ENCODE assay signal across 33 cellular contexts in the genomic region with DNA sequence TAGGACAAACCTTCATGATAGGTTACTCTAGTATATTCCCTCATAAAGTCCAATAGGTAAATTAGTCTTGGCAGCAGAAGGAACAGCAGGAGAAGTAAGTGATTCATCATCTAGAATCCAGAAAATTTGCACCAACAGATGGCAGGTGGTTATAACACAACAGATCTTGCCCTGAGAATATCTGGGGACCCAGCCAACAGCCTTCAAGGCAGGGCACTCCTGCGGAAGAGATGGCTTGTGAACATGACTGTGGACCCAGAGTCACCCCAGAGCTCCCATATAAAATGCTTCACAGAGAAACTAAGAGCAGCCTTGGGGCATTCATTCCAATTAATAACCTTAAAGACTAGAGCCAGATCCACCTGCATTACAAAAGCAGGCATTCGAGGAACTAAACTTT. TPM values are rescaled to one million over a fixed set of nuclear protein-coding genes. Genes with fewer than 3 reads are reported as not detected.
DNase-seq lines count a peak whose midpoint lies in the region; ATAC-seq and TF ChIP-seq lines count a peak whose summit lies in the region.
"Had no signal": no experiment of that assay in that cellular context is flagged by ENCODE, and none has a peak within 500 bp of the region (broad histone marks: within the 10 kb centered on the region; RNA-seq: fewer than 3 reads in every experiment).

No MANE protein-coding gene starts in this region.

- H3K27ac ChIP-seq in BLaER1: peak overlapping the region; percentile 19; the same call in 1 of the 2 replicates
- H3K27ac ChIP-seq in colonic mucosa: peak overlapping the region; percentile 22
- H3K27ac ChIP-seq: GM23248, heart right ventricle had no signal

- no peak overlapping the region for H3K4me3 Mint-ChIP-seq in nephron
- no peak overlapping the region for H3K4me3 Mint-ChIP-seq in stimulated activated effector memory CD8-positive, alpha-beta T cell treated with anti-CD3 and anti-CD28 coated beads, Interleukin-12 subunit alpha, Interleukin-12 subunit beta, amount 100 ng/mL, for 72 hours
- H3K4me3 Mint-ChIP-seq: activated T-helper 17 cell treated with anti-CD3 and anti-CD28 coated beads, Interleukin-2, amount 50 U/mL, for 72 hours; CD8-positive, alpha-beta memory T cell; HFFc6; natural killer cell; stimulated activated naive CD8-positive, alpha-beta T cell treated with anti-CD3 and anti-CD28 coated beads, Interleukin-15, Interleukin-2, amounts not matched to agents 100 ng/mL and 50 ng/mL, for 24 hours; WTC11 had no signal

- H3K27ac Mint-ChIP-seq in nephron: peak overlapping the region in 2 of 3 experiments; percentile 15 to 25
- H3K27ac Mint-ChIP-seq in stimulated activated effector memory CD8-positive, alpha-beta T cell treated with anti-CD3 and anti-CD28 coated beads, Interleukin-12 subunit alpha, Interleukin-12 subunit beta, amount 100 ng/mL, for 72 hours: no peak overlapping the region
- H3K27ac Mint-ChIP-seq: activated naive CD4-positive, alpha-beta T cell treated with anti-CD3 and anti-CD28 coated beads, Interleukin-2, amount 50 U/mL, for 72 hours; activated T-helper 17 cell treated with anti-CD3 and anti-CD28 coated beads, Interleukin-2, amount 50 U/mL, for 72 hours; CD8-positive, alpha-beta memory T cell; HFFc6; natural killer cell; stimulated activated naive CD8-positive, alpha-beta T cell treated with anti-CD3 and anti-CD28 coated beads, Interleukin-15, Interleukin-2, amounts not matched to agents 100 ng/mL and 50 ng/mL, for 24 hours; WTC11 had no signal

- H3K9ac ChIP-seq in BLaER1 (no peak overlapping the region), colonic mucosa (ENCODE audit: low read depth in 2 of 2, low read length in 2 of 2) (no peak overlapping the region)
- H3K9ac ChIP-seq: GM23248 had no signal

- peaks cover 12% of the 10 kb centered on the region for H3K27me3 Mint-ChIP-seq in nephron (ENCODE audit: low read depth)

- DNase-seq in NCI-H2171 (lab: John Stamatoyannopoulos, UW): peak; percentile 75
- no peak for DNase-seq in colonic mucosa
- no peak for DNase-seq in stimulated activated effector memory CD8-positive, alpha-beta T cell treated with anti-CD3 and anti-CD28 coated beads, Interleukin-12 subunit alpha, Interleukin-12 subunit beta, amount 100 ng/mL, for 72 hours (ENCODE audit: low spot score in 2 of 2)
- DNase-seq in activated CD8-positive, alpha-beta memory T cell treated with anti-CD3 and anti-CD28 coated beads, Interleukin-2, amount 50 U/mL, for 48 hours: no peak
- DNase-seq in T1000 (lab: John Stamatoyannopoulos, UW): no peak
- DNase-seq: AML-193; aorta; CD8-positive, alpha-beta memory T cell; DMS53; GDM1; GM23248; heart right ventricle; HFFc6; mesendoderm; natural killer cell; NCI-H146; NCI-H748 treated with DMSO at 0.1 percent for 48 hours; right cardiac atrium; trophoblast cell had no signal

- no peaks in the 10 kb centered on the region for H3K36me3 Mint-ChIP-seq in nephron (ENCODE audit: low read depth)
- H3K36me3 Mint-ChIP-seq in stimulated activated effector memory CD8-positive, alpha-beta T cell treated with anti-CD3 and anti-CD28 coated beads, Interleukin-12 subunit alpha, Interleukin-12 subunit beta, amount 100 ng/mL, for 72 hours: no peaks in the 10 kb centered on the region
- H3K36me3 Mint-ChIP-seq: activated naive CD4-positive, alpha-beta T cell treated with anti-CD3 and anti-CD28 coated beads, Interleukin-2, amount 50 U/mL, for 72 hours; CD8-positive, alpha-beta memory T cell; natural killer cell; WTC11 had no signal

- H3K4me3 ChIP-seq in BLaER1: no peak overlapping the region
- no peak overlapping the region for H3K4me3 ChIP-seq in colonic mucosa
- H3K4me3 ChIP-seq: K562 had no signal

- H3K36me3 ChIP-seq in BLaER1 (no peaks in the 10 kb centered on the region), colonic mucosa (no peaks in the 10 kb centered on the region)
- H3K36me3 ChIP-seq: heart right ventricle had no signal

- H3K9me3 ChIP-seq in BLaER1: no peaks in the 10 kb centered on the region
- no peaks in the 10 kb centered on the region for H3K9me3 ChIP-seq in colonic mucosa
- H3K9me3 ChIP-seq: heart right ventricle had no signal

- no peak for TF ChIP-seq CTCF in colonic mucosa (IDR thresholded peaks at IDR 0.05)
- TF ChIP-seq CTCF in nephron (IDR thresholded peaks at IDR 0.05; ENCODE audit: unreplicated experiment in 3 of 3): no peak

- no peaks in the 10 kb centered on the region for H3K27me3 ChIP-seq in BLaER1
- H3K27me3 ChIP-seq in colonic mucosa: no peaks in the 10 kb centered on the region

- H4K20me1 ChIP-seq in BLaER1: no peaks in the 10 kb centered on the region

- H3K4me2 ChIP-seq in BLaER1: peak overlapping the region; percentile 71

- no peak for ATAC-seq in stimulated activated effector memory CD8-positive, alpha-beta T cell treated with anti-CD3 and anti-CD28 coated beads, Interleukin-12 subunit alpha, Interleukin-12 subunit beta, amount 100 ng/mL, for 72 hours
- ATAC-seq in HG02759 (IDR thresholded peaks at IDR 0.05; ENCODE audit: unreplicated experiment): no peak
- ATAC-seq: activated naive CD4-positive, alpha-beta T cell treated with anti-CD3 and anti-CD28 coated beads, Interleukin-2, amount 50 U/mL, for 72 hours; activated T-helper 17 cell treated with anti-CD3 and anti-CD28 coated beads, Interleukin-2, amount 50 U/mL, for 72 hours; K562; natural killer cell; Right ventricle myocardium inferior; WTC11 had no signal

- H3K4me1 Mint-ChIP-seq in nephron: peaks cover 37% of the 10 kb centered on the region
- peaks cover 6% of the 10 kb centered on the region for H3K4me1 Mint-ChIP-seq in stimulated activated effector memory CD8-positive, alpha-beta T cell treated with anti-CD3 and anti-CD28 coated beads, Interleukin-12 subunit alpha, Interleukin-12 subunit beta, amount 100 ng/mL, for 72 hours

- no peaks in the 10 kb centered on the region for H3K9me3 Mint-ChIP-seq in nephron
- H3K9me3 Mint-ChIP-seq in stimulated activated effector memory CD8-positive, alpha-beta T cell treated with anti-CD3 and anti-CD28 coated beads, Interleukin-12 subunit alpha, Interleukin-12 subunit beta, amount 100 ng/mL, for 72 hours: no peaks in the 10 kb centered on the region
- H3K9me3 Mint-ChIP-seq: activated naive CD4-positive, alpha-beta T cell treated with anti-CD3 and anti-CD28 coated beads, Interleukin-2, amount 50 U/mL, for 72 hours; activated T-helper 17 cell treated with anti-CD3 and anti-CD28 coated beads, Interleukin-2, amount 50 U/mL, for 72 hours; CD8-positive, alpha-beta memory T cell; HFFc6; natural killer cell; stimulated activated naive CD8-positive, alpha-beta T cell treated with anti-CD3 and anti-CD28 coated beads, Interleukin-15, Interleukin-2, amounts not matched to agents 100 ng/mL and 50 ng/mL, for 24 hours; WTC11 had no signal

- intact Hi-C loops in colonic mucosa (cut with DNase I): no loop called here

- H3K4me1 ChIP-seq in BLaER1: peaks cover 43% of the 10 kb centered on the region
- H3K4me1 ChIP-seq in colonic mucosa: peaks cover 9% of the 10 kb centered on the region

RNA-seq across cellular contexts. Expression of a gene that starts 7.9 kb away (rescaled TPM):
- total RNA-seq in colonic mucosa: under 1 TPM in 1 of 2 donors, not detected in 1; 0.27 TPM
- total RNA-seq: A172; cardiac septum; CD8-positive, alpha-beta memory T cell; dermis microvascular lymphatic vessel endothelial cell; GM23248; heart right ventricle; HFFc6; left lobe of liver; natural killer cell; osteocyte; Right ventricle myocardium inferior; WTC11 had no signal

RNA-seq across cellular contexts. Expression of a gene that starts 8.3 kb away (rescaled TPM):
- 1 to 10 TPM; 3.3 to 3.5 TPM for total RNA-seq in colonic mucosa
- total RNA-seq: A172, HFFc6, osteocyte had no signal

RNA-seq across cellular contexts. Expression of a gene that starts 55.1 kb away (rescaled TPM):
- total RNA-seq in colonic mucosa: not detected
- total RNA-seq: A172; activated naive CD4-positive, alpha-beta T cell treated with anti-CD3 and anti-CD28 coated beads, Interleukin-2, amount 50 U/mL, for 72 hours; activated T-helper 17 cell treated with anti-CD3 and anti-CD28 coated beads, Interleukin-2, amount 50 U/mL, for 72 hours; aorta; cardiac septum; CD8-positive, alpha-beta memory T cell; dermis microvascular lymphatic vessel endothelial cell; GM23248; heart right ventricle; HFFc6; K562; left lobe of liver; natural killer cell; osteocyte; right cardiac atrium; Right ventricle myocardium inferior; WTC11 had no signal
